In the genomic region with DNA sequence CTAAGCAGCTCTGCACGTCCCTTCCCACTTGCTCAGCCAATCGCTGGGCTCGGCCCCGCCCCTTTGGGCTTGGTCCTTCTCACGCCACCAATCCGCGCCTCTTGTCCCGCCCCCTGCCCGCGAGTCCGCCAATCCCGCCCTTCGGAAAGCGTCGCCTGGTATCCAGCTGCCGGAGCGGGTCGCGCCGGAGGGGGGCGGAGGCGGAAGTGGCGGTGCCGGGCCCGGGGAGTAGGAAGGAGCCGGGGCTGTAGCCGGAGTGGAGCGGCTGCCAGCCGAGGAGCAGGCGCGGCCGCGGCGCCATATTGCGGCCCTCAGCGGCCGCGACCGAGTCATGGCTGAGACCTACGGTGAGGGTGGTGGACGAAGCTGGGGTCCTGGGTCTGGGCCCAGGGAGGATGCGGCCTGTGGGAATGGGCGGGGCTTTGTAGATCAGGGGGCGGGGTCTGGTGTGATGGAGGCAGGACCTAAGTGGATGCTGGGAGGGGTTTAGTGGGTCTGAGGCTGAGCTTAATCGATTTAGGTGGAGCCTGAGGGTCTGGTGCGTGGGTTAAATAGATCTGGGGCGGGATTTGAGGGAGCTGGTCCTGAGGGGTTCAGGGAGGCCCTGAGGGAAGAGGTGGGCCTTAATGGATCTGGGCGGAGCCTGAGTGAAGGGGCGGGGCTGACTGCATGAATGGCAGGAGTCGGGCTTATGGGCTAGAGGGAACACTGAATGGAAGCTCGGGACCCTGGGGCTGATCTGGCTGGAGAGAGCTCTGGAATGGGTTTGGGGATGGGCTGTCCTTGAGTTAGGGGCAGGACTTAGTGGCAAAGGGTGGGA, we compare ENCODE assay signal across 8 cellular contexts. TPM values are rescaled to one million over a fixed set of nuclear protein-coding genes. Genes with fewer than 3 reads are reported as not detected.
DNase-seq lines count a peak whose midpoint lies in the region; ATAC-seq and TF ChIP-seq lines count a peak whose summit lies in the region.

A gene with protein sequence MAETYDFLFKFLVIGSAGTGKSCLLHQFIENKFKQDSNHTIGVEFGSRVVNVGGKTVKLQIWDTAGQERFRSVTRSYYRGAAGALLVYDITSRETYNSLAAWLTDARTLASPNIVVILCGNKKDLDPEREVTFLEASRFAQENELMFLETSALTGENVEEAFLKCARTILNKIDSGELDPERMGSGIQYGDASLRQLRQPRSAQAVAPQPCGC (plus strand): TSS at position 203 of the 820 bp plus-strand sequence. CDS start 129 bp downstream, at position 332.

- no peaks in the 10 kb centered on the region for H3K9me3 ChIP-seq in mucosa of stomach (ENCODE audit: control insufficient read depth, low read length)

- peak within 1 kb of the TSS; percentile 83 for H3K9ac ChIP-seq in mucosa of stomach (ENCODE audit: low read length)

- no peaks in the 10 kb centered on the region for H3K9me3 Mint-ChIP-seq in activated T-cell treated with anti-CD3 and anti-CD28 coated beads, Interleukin-2, amount 50 U/mL, for 24 hours

- peak within 1 kb of the TSS; percentile 87 for H3K4me3 Mint-ChIP-seq in activated T-cell treated with anti-CD3 and anti-CD28 coated beads, Interleukin-2, amount 50 U/mL, for 24 hours

- in situ Hi-C loops in KBM-7 (cut with MboI; ENCODE audit: low pct_unique_long_range_greater_than_20kb, low sequenced_read_pairs) = no loop called here

- H3K36me3 ChIP-seq in mucosa of stomach (ENCODE audit: control insufficient read depth, insufficient read depth, low read length) = no peaks in the 10 kb centered on the region

- no peaks in the 10 kb centered on the region for H3K27me3 Mint-ChIP-seq in activated T-cell treated with anti-CD3 and anti-CD28 coated beads, Interleukin-2, amount 50 U/mL, for 24 hours

- peaks cover 58% of the 10 kb centered on the region for H3K4me1 Mint-ChIP-seq in activated T-cell treated with anti-CD3 and anti-CD28 coated beads, Interleukin-2, amount 50 U/mL, for 24 hours (ENCODE audit: low read depth)

- TF ChIP-seq POLR2A in erythroblast (IDR thresholded peaks at IDR 0.05; ENCODE audit: low read length) = peak; percentile 62

- peak within 1 kb of the TSS; percentile 97 for H3K27ac Mint-ChIP-seq in activated T-cell treated with anti-CD3 and anti-CD28 coated beads, Interleukin-2, amount 50 U/mL, for 24 hours

- peak; percentile 53 for ATAC-seq in GM21717 (IDR thresholded peaks at IDR 0.05; ENCODE audit: unreplicated experiment)

- peaks cover 16% of the 10 kb centered on the region for H3K36me3 Mint-ChIP-seq in activated T-cell treated with anti-CD3 and anti-CD28 coated beads, Interleukin-2, amount 50 U/mL, for 24 hours (ENCODE audit: low read depth)

- H3K4me1 ChIP-seq in mucosa of stomach (ENCODE audit: control insufficient read depth, insufficient read depth, low read length) = peaks cover 24% of the 10 kb centered on the region

- DNase-seq in DMS153 treated with DMSO at 0.1 percent for 48 hours (lab: John Stamatoyannopoulos, UW; ENCODE audit: unreplicated experiment) (peak; percentile 96), KBM-7 (peak; percentile 100), erythroblast (lab: John Stamatoyannopoulos, UW) (peak; percentile 100)
- DNase-seq in activated T-cell treated with anti-CD3 and anti-CD28 coated beads, Interleukin-2, amount 50 U/mL, for 24 hours = peak; percentile 100
- DNase-seq in stimulated activated CD8-positive, alpha-beta memory T cell treated with anti-CD3 and anti-CD28 coated beads, Interleukin-7, amount 100 ng/mL, for 1 hour (ENCODE audit: low read depth in 2 of 2) = peak; percentile 99 to 100

- H3K4me3 ChIP-seq in mucosa of stomach (ENCODE audit: low read length) = peak within 1 kb of the TSS; percentile 84

- no peaks in the 10 kb centered on the region for H3K27me3 ChIP-seq in mucosa of stomach (ENCODE audit: control insufficient read depth, insufficient read depth, low read length)

TF ChIP-seq in PFSK-1, 5 proteins besides CTCF, POLR2A, EP300 and RAD21:
- TF ChIP-seq SIN3A (IDR thresholded peaks at IDR 0.05; ENCODE audit: borderline replicate concordance, insufficient read depth, low read length) (peak; percentile 60; the same call in 1 of the 2 replicates), TAF1 (IDR thresholded peaks at IDR 0.05; ENCODE audit: borderline replicate concordance, insufficient read depth, low read length) (no peak), POLR2AphosphoS5 (IDR thresholded peaks at IDR 0.05; ENCODE audit: low read depth, low read length) (no peak), FOXP2 (optimal IDR thresholded peaks at IDR 0.05; ENCODE audit: borderline replicate concordance, extremely low read depth, extremely low read length, insufficient read depth) (peak; percentile 53)

RNA-seq across cellular contexts. Expression of the gene that starts here (rescaled TPM):
- polyA plus RNA-seq in PFSK-1 (2012; ENCODE audit: insufficient read length, low read depth) = 55.7 TPM

Comparison
In these comparisons a context has a peak if more than half of its experiments do, and no peak if none do; other contexts are left out.
1. Peak in every context shown above with its lines: DNase-seq, ATAC-seq and H3K4me3 ChIP-seq.